Comparison of ENCODE assay signal across 1 cellular context in genomic region chr2:32360416-32360815, GRCh38.
TF ChIP-seq lines count a peak whose summit lies in the region.

No MANE protein-coding gene starts in this region.

TF ChIP-seq in K562, 482 proteins besides CTCF, POLR2A, EP300 and RAD21 (continued from another document):
- TF ChIP-seq YY1 (IDR thresholded peaks at IDR 0.05; ENCODE audit: borderline replicate concordance in 1 of 3, control insufficient read depth in 1 of 3, extremely low read depth in 1 of 3, insufficient read depth in 3 of 3, insufficient read length in 1 of 3, insufficient replicate concordance in 2 of 3, low read depth in 1 of 3, low read length in 2 of 3) (no peak), KLF10 (CRISPR knock-in tag; IDR thresholded peaks at IDR 0.05) (no peak), POLR2G (IDR thresholded peaks at IDR 0.05; ENCODE audit: low read depth, low read length) (no peak), HMBOX1 (IDR thresholded peaks at IDR 0.05) (peak; percentile 29; the same call in 1 of the 2 replicates), ZNF316 (IDR thresholded peaks at IDR 0.05) (no peak), DLX4 (CRISPR knock-in tag; IDR thresholded peaks at IDR 0.05) (no peak), HMGN3 (IDR thresholded peaks at IDR 0.05; ENCODE audit: borderline replicate concordance, extremely low read depth, insufficient read length, low read depth, low read length) (no peak), GATAD2A (IDR thresholded peaks at IDR 0.05) (no peak), ZNF354B (CRISPR knock-in tag; IDR thresholded peaks at IDR 0.05) (no peak), PHF20 (IDR thresholded peaks at IDR 0.05; ENCODE audit: partially characterized antibody) (no peak), KAT7 (CRISPR knock-in tag; IDR thresholded peaks at IDR 0.05; ENCODE audit: borderline replicate concordance) (0 out of 2 replicates have a peak, but pooled peaks have one; percentile 37), HES1 (IDR thresholded peaks at IDR 0.05; ENCODE audit: low read depth) (no peak)
